In the genomic region with DNA sequence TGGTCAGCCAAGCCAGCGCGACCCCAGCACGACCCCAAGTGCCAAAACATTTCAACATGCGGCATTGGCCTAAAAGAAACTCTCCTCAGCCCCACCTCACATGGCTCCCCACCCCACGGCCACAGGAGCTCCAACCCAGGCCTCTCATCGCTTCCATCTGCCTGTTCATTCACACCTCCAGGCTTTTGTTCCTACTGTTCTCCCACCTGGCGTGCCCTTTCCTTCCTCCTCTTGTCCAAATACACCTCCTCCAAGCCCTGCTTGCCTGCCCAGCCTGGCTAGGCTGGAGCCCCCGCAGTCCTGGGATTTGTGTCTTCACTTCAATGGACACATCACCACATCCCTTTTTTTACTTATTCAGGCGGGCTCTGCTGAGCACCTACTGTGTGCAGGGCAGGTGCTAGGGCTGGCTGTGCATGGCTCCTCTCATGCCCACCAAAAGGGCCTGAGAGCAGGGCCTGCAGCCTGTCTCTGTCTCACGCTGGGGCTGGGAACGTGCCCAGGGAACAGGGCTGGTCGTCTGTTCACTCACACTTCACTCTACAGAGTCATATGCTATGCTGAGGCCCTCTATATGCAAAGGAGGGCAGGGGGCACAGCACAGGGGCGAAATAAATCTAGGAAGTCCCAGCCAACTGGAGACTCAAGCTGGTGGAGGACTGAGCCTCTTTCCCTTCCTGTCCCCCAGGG, we compare ENCODE assay signal across 17 cellular contexts.
"Had no signal": no experiment of that assay in that cellular context is flagged by ENCODE, and none has a peak within 500 bp of the region (broad histone marks: within the 10 kb centered on the region; RNA-seq: fewer than 3 reads in every experiment).

No MANE protein-coding gene starts in this region.

- H3K27ac ChIP-seq: epithelial cell of prostate, heart left ventricle, right atrium auricular region, tibial artery, uterus had no signal

- H3K36me3 ChIP-seq: heart left ventricle, right atrium auricular region, tibial artery, uterus had no signal

- DNase-seq: activated CD4-positive, alpha-beta T cell treated with anti-CD3 and anti-CD28 coated beads, Interleukin-2, amount 50 U/mL, for 1 hour; activated CD8-positive, alpha-beta memory T cell treated with anti-CD3 and anti-CD28 coated beads for 24 hours; activated naive CD4-positive, alpha-beta T cell; activated naive CD8-positive, alpha-beta T cell treated with anti-CD3 and anti-CD28 coated beads, Interleukin-2, amount 10 ng/mL, durations not matched to agents 7 days and 5 days; dermis blood vessel endothelial cell; heart left ventricle; immature natural killer cell; stimulated activated CD4-positive, alpha-beta T cell treated with anti-CD3 and anti-CD28 coated beads, Interleukin-4, amount 100 ng/mL, for 24 hours; stimulated activated naive CD4-positive, alpha-beta T cell; tibial artery; uterus had no signal

- H3K4me3 ChIP-seq: heart left ventricle, right atrium auricular region, tibial artery, uterus had no signal

- H3K4me1 Mint-ChIP-seq: immature natural killer cell had no signal

- H3K9me3 ChIP-seq: heart left ventricle, right atrium auricular region, tibial artery, uterus had no signal

- H3K27ac Mint-ChIP-seq: activated naive CD8-positive, alpha-beta T cell treated with anti-CD3 and anti-CD28 coated beads, Interleukin-2, amount 10 ng/mL, durations not matched to agents 7 days and 5 days; activated T-helper 1 cell treated with anti-CD3 and anti-CD28 coated beads, Interleukin-12 subunit alpha, Interleukin-12 subunit beta, Interleukin-2, Interleukin-4 antibody, amounts not matched to agents 30 ng/mL and 10 ng/mL and 1 ng/mL, durations not matched to agents 14 hours and 24 hours and 36 hours; immature natural killer cell; nephron; progenitor cell of endocrine pancreas had no signal

- H3K27me3 ChIP-seq: right atrium auricular region, uterus had no signal

- ATAC-seq: heart left ventricle had no signal

- H3K4me3 Mint-ChIP-seq: activated naive CD8-positive, alpha-beta T cell treated with anti-CD3 and anti-CD28 coated beads, Interleukin-2, amount 10 ng/mL, durations not matched to agents 7 days and 5 days; activated T-helper 1 cell treated with anti-CD3 and anti-CD28 coated beads, Interleukin-12 subunit alpha, Interleukin-12 subunit beta, Interleukin-2, Interleukin-4 antibody, amounts not matched to agents 30 ng/mL and 10 ng/mL and 1 ng/mL, durations not matched to agents 14 hours and 24 hours and 36 hours; immature natural killer cell had no signal

- H3K27me3 Mint-ChIP-seq: activated naive CD8-positive, alpha-beta T cell treated with anti-CD3 and anti-CD28 coated beads, Interleukin-2, amount 10 ng/mL, durations not matched to agents 7 days and 5 days had no signal

- FAIRE-seq: frontal cortex had no signal

- H3K9me3 Mint-ChIP-seq: activated naive CD8-positive, alpha-beta T cell treated with anti-CD3 and anti-CD28 coated beads, Interleukin-2, amount 10 ng/mL, durations not matched to agents 7 days and 5 days; activated T-helper 1 cell treated with anti-CD3 and anti-CD28 coated beads, Interleukin-12 subunit alpha, Interleukin-12 subunit beta, Interleukin-2, Interleukin-4 antibody, amounts not matched to agents 30 ng/mL and 10 ng/mL and 1 ng/mL, durations not matched to agents 14 hours and 24 hours and 36 hours; immature natural killer cell; nephron had no signal

- H3K4me1 ChIP-seq: heart left ventricle, right atrium auricular region, tibial artery, uterus had no signal

- H3K36me3 Mint-ChIP-seq: activated naive CD8-positive, alpha-beta T cell treated with anti-CD3 and anti-CD28 coated beads, Interleukin-2, amount 10 ng/mL, durations not matched to agents 7 days and 5 days; immature natural killer cell had no signal
